ENCODE assay signal across 18 cellular contexts in genomic region chr10:67110286-67110685, GRCh38.
"Had no signal": no experiment of that assay in that cellular context is flagged by ENCODE, and none has a peak within 500 bp of the region (broad histone marks: within the 10 kb centered on the region; RNA-seq: fewer than 3 reads in every experiment).

No MANE protein-coding gene starts in this region.

- H3K27me3 ChIP-seq: foreskin keratinocyte, hepatocyte, sigmoid colon, testis had no signal

- H3K9me3 Mint-ChIP-seq: activated naive CD8-positive, alpha-beta T cell treated with anti-CD3 and anti-CD28 coated beads for 36 hours; activated T-helper 1 cell treated with anti-CD3 and anti-CD28 coated beads, Interleukin-12 subunit alpha, Interleukin-12 subunit beta, Interleukin-2, Interleukin-4 antibody, amounts not matched to agents 30 ng/mL and 10 ng/mL and 1 ng/mL, durations not matched to agents 14 hours and 24 hours and 36 hours; memory B cell; stimulated activated memory B cell treated with anti-CD40 and anti-IgM and Interleukin-4, amounts not matched to agents 10 μg/mL and 1 μg/mL and 100 μg/mL, for 72 hours had no signal

- H3K4me3 ChIP-seq: hepatocyte, sigmoid colon, testis had no signal

- H3K27ac ChIP-seq: foreskin keratinocyte, hepatocyte, sigmoid colon, testis, WERI-Rb-1 had no signal

- H3K27ac Mint-ChIP-seq: activated naive CD8-positive, alpha-beta T cell treated with anti-CD3 and anti-CD28 coated beads for 36 hours; activated T-helper 1 cell treated with anti-CD3 and anti-CD28 coated beads, Interleukin-12 subunit alpha, Interleukin-12 subunit beta, Interleukin-2, Interleukin-4 antibody, amounts not matched to agents 30 ng/mL and 10 ng/mL and 1 ng/mL, durations not matched to agents 14 hours and 24 hours and 36 hours; memory B cell; stimulated activated memory B cell treated with anti-CD40 and anti-IgM and Interleukin-4, amounts not matched to agents 10 μg/mL and 1 μg/mL and 100 μg/mL, for 72 hours; type B pancreatic cell had no signal

- H3K27me3 Mint-ChIP-seq: activated naive CD8-positive, alpha-beta T cell treated with anti-CD3 and anti-CD28 coated beads for 36 hours; memory B cell; stimulated activated memory B cell treated with anti-CD40 and anti-IgM and Interleukin-4, amounts not matched to agents 10 μg/mL and 1 μg/mL and 100 μg/mL, for 72 hours; type B pancreatic cell had no signal

- H3K4me3 Mint-ChIP-seq: activated naive CD8-positive, alpha-beta T cell treated with anti-CD3 and anti-CD28 coated beads for 36 hours; activated T-helper 1 cell treated with anti-CD3 and anti-CD28 coated beads, Interleukin-12 subunit alpha, Interleukin-12 subunit beta, Interleukin-2, Interleukin-4 antibody, amounts not matched to agents 30 ng/mL and 10 ng/mL and 1 ng/mL, durations not matched to agents 14 hours and 24 hours and 36 hours; memory B cell; stimulated activated memory B cell treated with anti-CD40 and anti-IgM and Interleukin-4, amounts not matched to agents 10 μg/mL and 1 μg/mL and 100 μg/mL, for 72 hours; type B pancreatic cell had no signal

- DNase-seq: activated CD4-positive, alpha-beta T cell treated with anti-CD3 and anti-CD28 coated beads for 1 hour; activated CD4-positive, alpha-beta T cell treated with anti-CD3 and anti-CD28 coated beads, Interleukin-2, amount 50 U/mL, for 4 hours; activated naive CD8-positive, alpha-beta T cell treated with anti-CD3 and anti-CD28 coated beads for 36 hours; activated T-cell treated with anti-CD3 and anti-CD28 coated beads for 4 hours; amniotic stem cell; dermis blood vessel endothelial cell; foreskin keratinocyte; occipital lobe; posterior cingulate gyrus; sigmoid colon; stimulated activated CD4-positive, alpha-beta T cell treated with anti-CD3 and anti-CD28 coated beads, Interleukin-4, amount 100 ng/mL, for 4 hours; testis; WERI-Rb-1 had no signal

- ATAC-seq: foreskin keratinocyte; stimulated activated memory B cell treated with anti-CD40 and anti-IgM and Interleukin-4, amounts not matched to agents 10 μg/mL and 1 μg/mL and 100 μg/mL, for 72 hours had no signal

- H3K36me3 Mint-ChIP-seq: activated naive CD8-positive, alpha-beta T cell treated with anti-CD3 and anti-CD28 coated beads for 36 hours; memory B cell; stimulated activated memory B cell treated with anti-CD40 and anti-IgM and Interleukin-4, amounts not matched to agents 10 μg/mL and 1 μg/mL and 100 μg/mL, for 72 hours; type B pancreatic cell had no signal

- H3K4me1 Mint-ChIP-seq: activated naive CD8-positive, alpha-beta T cell treated with anti-CD3 and anti-CD28 coated beads for 36 hours; memory B cell; stimulated activated memory B cell treated with anti-CD40 and anti-IgM and Interleukin-4, amounts not matched to agents 10 μg/mL and 1 μg/mL and 100 μg/mL, for 72 hours had no signal
